Comparison of ENCODE assay signal across 1 cellular context in the genomic region with DNA sequence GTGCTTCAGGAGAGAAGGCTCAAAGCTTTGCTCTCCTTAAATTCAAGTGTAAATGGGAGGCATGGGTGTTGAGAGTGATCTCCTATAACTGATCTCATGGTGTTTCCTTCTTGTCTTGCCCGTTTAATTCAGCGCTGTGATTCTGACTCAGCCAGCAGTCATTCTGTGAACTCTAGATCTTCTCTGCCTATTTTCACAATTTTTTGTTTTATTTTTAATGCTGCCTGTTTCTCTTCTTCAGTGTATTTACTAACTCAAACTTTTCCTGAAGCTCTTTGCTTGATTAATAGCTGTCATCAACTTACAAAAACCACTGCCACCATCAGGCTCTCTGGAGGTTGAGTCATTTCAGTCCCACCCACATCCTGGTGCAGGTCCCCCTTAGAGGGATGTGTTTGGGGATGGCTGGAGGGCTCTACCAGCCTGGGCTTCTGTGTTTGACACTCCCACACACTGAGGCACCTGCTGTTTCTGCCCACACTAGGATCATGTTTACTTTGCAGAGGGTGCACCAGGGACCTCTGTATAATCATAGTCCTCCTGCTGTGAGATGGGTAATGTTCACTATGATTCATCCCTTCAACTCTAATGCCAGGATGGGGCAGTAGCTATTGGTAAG.
TF ChIP-seq lines count a peak whose summit lies in the region.

No MANE protein-coding gene starts in this region.

TF ChIP-seq in HEK293, 187 proteins besides CTCF, POLR2A, EP300 and RAD21 (continued from another document and continues in another):
- TF ChIP-seq, protein P1, sequence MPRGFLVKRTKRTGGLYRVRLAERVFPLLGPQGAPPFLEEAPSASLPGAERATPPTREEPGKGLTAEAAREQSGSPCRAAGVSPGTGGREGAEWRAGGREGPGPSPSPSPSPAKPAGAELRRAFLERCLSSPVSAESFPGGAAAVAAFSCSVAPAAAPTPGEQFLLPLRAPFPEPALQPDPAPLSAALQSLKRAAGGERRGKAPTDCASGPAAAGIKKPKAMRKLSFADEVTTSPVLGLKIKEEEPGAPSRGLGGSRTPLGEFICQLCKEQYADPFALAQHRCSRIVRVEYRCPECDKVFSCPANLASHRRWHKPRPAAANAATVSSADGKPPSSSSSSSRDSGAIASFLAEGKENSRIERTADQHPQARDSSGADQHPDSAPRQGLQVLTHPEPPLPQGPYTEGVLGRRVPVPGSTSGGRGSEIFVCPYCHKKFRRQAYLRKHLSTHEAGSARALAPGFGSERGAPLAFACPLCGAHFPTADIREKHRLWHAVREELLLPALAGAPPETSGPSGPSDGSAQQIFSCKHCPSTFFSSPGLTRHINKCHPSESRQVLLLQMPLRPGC (tag by site-specific recombination; IDR thresholded peaks at IDR 0.05): peak; percentile 78
- TF ChIP-seq ZNF843 (tag by site-specific recombination; IDR thresholded peaks at IDR 0.05) (peak; percentile 70), EGR2 (tag by site-specific recombination; IDR thresholded peaks at IDR 0.05; ENCODE audit: low read depth) (peak; percentile 97), ZNF785 (tag by site-specific recombination; IDR thresholded peaks at IDR 0.05) (no peak), ZEB2 (tag by site-specific recombination; IDR thresholded peaks at IDR 0.05) (peak; percentile 76), ZNF19 (tag by site-specific recombination; IDR thresholded peaks at IDR 0.05; ENCODE audit: low read depth) (no peak), ZNF121 (tag by site-specific recombination; IDR thresholded peaks at IDR 0.05) (no peak), ZNF175 (tag by site-specific recombination; IDR thresholded peaks at IDR 0.05) (no peak), KLF7 (tag by site-specific recombination; IDR thresholded peaks at IDR 0.05; ENCODE audit: borderline replicate concordance) (no peak), ZNF184 (tag by site-specific recombination; IDR thresholded peaks at IDR 0.05) (peak; percentile 62; the same call in 1 of the 2 replicates), ZNF670 (tag by site-specific recombination; IDR thresholded peaks at IDR 0.05; ENCODE audit: low read depth) (no peak), ZNF610 (tag by site-specific recombination; IDR thresholded peaks at IDR 0.05; ENCODE audit: borderline replicate concordance) (no peak), ZNF16 (tag by site-specific recombination; IDR thresholded peaks at IDR 0.05; ENCODE audit: low read depth) (no peak), ZFHX2 (tag by site-specific recombination; conservative IDR thresholded peaks at IDR 0.05) (peak; percentile 98), KLF10 (tag by site-specific recombination; IDR thresholded peaks at IDR 0.05) (peak; percentile 89), ZNF37A (tag by site-specific recombination; IDR thresholded peaks at IDR 0.05) (no peak), TRIM28 (IDR thresholded peaks at IDR 0.05; ENCODE audit: borderline replicate concordance, low read length) (0 out of 2 replicates have a peak, but pooled peaks have one; percentile 33), ZXDB (tag by site-specific recombination; IDR thresholded peaks at IDR 0.05) (peak; percentile 64), ZNF274 (IDR thresholded peaks at IDR 0.05; ENCODE audit: low read length) (no peak), ZNF274 (tag by site-specific recombination; IDR thresholded peaks at IDR 0.05; ENCODE audit: borderline replicate concordance) (no peak), ZNF174 (tag by site-specific recombination; IDR thresholded peaks at IDR 0.05) (no peak), ZNF791 (tag by site-specific recombination; IDR thresholded peaks at IDR 0.05) (no peak), ZNF133 (tag by site-specific recombination; IDR thresholded peaks at IDR 0.05) (no peak), ZNF621 (tag by site-specific recombination; IDR thresholded peaks at IDR 0.05) (no peak), REPIN1 (tag by site-specific recombination; IDR thresholded peaks at IDR 0.05; ENCODE audit: low read depth) (no peak), ZNF514 (tag by site-specific recombination; IDR thresholded peaks at IDR 0.05) (no peak), ZNF140 (tag by site-specific recombination; IDR thresholded peaks at IDR 0.05) (no peak), ZNF202 (tag by site-specific recombination; IDR thresholded peaks at IDR 0.05; ENCODE audit: borderline replicate concordance) (no peak), HOXD13 (CRISPR knock-in tag; IDR thresholded peaks at IDR 0.05; ENCODE audit: borderline replicate concordance) (0 out of 2 replicates have a peak, but pooled peaks have one; percentile 22), ZNF529 (tag by site-specific recombination; IDR thresholded peaks at IDR 0.05; ENCODE audit: insufficient replicate concordance) (peak; percentile 45), ZSCAN30 (tag by site-specific recombination; IDR thresholded peaks at IDR 0.05) (peak; percentile 56; the same call in 1 of the 2 replicates), RBAK (tag by site-specific recombination; IDR thresholded peaks at IDR 0.05) (no peak), ZNF221 (tag by site-specific recombination; IDR thresholded peaks at IDR 0.05; ENCODE audit: borderline replicate concordance) (no peak), ZNF404 (tag by site-specific recombination; IDR thresholded peaks at IDR 0.05) (no peak), MYNN (tag by site-specific recombination; IDR thresholded peaks at IDR 0.05; ENCODE audit: borderline replicate concordance) (no peak), ZNF510 (tag by site-specific recombination; IDR thresholded peaks at IDR 0.05; ENCODE audit: insufficient replicate concordance) (no peak), ZNF707 (tag by site-specific recombination; IDR thresholded peaks at IDR 0.05) (no peak)
- TF ChIP-seq, protein P2, sequence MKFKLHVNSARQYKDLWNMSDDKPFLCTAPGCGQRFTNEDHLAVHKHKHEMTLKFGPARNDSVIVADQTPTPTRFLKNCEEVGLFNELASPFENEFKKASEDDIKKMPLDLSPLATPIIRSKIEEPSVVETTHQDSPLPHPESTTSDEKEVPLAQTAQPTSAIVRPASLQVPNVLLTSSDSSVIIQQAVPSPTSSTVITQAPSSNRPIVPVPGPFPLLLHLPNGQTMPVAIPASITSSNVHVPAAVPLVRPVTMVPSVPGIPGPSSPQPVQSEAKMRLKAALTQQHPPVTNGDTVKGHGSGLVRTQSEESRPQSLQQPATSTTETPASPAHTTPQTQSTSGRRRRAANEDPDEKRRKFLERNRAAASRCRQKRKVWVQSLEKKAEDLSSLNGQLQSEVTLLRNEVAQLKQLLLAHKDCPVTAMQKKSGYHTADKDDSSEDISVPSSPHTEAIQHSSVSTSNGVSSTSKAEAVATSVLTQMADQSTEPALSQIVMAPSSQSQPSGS (tag by site-specific recombination; IDR thresholded peaks at IDR 0.05; ENCODE audit: low read depth): no peak
- TF ChIP-seq, protein P3, sequence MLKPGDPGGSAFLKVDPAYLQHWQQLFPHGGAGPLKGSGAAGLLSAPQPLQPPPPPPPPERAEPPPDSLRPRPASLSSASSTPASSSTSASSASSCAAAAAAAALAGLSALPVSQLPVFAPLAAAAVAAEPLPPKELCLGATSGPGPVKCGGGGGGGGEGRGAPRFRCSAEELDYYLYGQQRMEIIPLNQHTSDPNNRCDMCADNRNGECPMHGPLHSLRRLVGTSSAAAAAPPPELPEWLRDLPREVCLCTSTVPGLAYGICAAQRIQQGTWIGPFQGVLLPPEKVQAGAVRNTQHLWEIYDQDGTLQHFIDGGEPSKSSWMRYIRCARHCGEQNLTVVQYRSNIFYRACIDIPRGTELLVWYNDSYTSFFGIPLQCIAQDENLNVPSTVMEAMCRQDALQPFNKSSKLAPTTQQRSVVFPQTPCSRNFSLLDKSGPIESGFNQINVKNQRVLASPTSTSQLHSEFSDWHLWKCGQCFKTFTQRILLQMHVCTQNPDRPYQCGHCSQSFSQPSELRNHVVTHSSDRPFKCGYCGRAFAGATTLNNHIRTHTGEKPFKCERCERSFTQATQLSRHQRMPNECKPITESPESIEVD (tag by site-specific recombination; IDR thresholded peaks at IDR 0.05): peak; percentile 97
- TF ChIP-seq, protein P4, sequence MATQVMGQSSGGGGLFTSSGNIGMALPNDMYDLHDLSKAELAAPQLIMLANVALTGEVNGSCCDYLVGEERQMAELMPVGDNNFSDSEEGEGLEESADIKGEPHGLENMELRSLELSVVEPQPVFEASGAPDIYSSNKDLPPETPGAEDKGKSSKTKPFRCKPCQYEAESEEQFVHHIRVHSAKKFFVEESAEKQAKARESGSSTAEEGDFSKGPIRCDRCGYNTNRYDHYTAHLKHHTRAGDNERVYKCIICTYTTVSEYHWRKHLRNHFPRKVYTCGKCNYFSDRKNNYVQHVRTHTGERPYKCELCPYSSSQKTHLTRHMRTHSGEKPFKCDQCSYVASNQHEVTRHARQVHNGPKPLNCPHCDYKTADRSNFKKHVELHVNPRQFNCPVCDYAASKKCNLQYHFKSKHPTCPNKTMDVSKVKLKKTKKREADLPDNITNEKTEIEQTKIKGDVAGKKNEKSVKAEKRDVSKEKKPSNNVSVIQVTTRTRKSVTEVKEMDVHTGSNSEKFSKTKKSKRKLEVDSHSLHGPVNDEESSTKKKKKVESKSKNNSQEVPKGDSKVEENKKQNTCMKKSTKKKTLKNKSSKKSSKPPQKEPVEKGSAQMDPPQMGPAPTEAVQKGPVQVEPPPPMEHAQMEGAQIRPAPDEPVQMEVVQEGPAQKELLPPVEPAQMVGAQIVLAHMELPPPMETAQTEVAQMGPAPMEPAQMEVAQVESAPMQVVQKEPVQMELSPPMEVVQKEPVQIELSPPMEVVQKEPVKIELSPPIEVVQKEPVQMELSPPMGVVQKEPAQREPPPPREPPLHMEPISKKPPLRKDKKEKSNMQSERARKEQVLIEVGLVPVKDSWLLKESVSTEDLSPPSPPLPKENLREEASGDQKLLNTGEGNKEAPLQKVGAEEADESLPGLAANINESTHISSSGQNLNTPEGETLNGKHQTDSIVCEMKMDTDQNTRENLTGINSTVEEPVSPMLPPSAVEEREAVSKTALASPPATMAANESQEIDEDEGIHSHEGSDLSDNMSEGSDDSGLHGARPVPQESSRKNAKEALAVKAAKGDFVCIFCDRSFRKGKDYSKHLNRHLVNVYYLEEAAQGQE (tag by site-specific recombination; IDR thresholded peaks at IDR 0.05): no peak
- TF ChIP-seq, protein P5, sequence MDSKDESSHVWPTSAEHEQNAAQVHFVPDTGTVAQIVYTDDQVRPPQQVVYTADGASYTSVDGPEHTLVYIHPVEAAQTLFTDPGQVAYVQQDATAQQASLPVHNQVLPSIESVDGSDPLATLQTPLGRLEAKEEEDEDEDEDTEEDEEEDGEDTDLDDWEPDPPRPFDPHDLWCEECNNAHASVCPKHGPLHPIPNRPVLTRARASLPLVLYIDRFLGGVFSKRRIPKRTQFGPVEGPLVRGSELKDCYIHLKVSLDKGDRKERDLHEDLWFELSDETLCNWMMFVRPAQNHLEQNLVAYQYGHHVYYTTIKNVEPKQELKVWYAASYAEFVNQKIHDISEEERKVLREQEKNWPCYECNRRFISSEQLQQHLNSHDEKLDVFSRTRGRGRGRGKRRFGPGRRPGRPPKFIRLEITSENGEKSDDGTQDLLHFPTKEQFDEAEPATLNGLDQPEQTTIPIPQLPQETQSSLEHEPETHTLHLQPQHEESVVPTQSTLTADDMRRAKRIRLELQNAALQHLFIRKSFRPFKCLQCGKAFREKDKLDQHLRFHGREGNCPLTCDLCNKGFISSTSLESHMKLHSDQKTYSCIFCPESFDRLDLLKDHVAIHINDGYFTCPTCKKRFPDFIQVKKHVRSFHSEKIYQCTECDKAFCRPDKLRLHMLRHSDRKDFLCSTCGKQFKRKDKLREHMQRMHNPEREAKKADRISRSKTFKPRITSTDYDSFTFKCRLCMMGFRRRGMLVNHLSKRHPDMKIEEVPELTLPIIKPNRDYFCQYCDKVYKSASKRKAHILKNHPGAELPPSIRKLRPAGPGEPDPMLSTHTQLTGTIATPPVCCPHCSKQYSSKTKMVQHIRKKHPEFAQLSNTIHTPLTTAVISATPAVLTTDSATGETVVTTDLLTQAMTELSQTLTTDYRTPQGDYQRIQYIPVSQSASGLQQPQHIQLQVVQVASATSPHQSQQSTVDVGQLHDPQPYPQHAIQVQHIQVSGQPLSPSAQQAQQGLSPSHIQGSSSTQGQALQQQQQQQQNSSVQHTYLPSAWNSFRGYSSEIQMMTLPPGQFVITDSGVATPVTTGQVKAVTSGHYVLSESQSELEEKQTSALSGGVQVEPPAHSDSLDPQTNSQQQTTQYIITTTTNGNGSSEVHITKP (tag by site-specific recombination; IDR thresholded peaks at IDR 0.05): peak; percentile 73
- TF ChIP-seq, protein P6, sequence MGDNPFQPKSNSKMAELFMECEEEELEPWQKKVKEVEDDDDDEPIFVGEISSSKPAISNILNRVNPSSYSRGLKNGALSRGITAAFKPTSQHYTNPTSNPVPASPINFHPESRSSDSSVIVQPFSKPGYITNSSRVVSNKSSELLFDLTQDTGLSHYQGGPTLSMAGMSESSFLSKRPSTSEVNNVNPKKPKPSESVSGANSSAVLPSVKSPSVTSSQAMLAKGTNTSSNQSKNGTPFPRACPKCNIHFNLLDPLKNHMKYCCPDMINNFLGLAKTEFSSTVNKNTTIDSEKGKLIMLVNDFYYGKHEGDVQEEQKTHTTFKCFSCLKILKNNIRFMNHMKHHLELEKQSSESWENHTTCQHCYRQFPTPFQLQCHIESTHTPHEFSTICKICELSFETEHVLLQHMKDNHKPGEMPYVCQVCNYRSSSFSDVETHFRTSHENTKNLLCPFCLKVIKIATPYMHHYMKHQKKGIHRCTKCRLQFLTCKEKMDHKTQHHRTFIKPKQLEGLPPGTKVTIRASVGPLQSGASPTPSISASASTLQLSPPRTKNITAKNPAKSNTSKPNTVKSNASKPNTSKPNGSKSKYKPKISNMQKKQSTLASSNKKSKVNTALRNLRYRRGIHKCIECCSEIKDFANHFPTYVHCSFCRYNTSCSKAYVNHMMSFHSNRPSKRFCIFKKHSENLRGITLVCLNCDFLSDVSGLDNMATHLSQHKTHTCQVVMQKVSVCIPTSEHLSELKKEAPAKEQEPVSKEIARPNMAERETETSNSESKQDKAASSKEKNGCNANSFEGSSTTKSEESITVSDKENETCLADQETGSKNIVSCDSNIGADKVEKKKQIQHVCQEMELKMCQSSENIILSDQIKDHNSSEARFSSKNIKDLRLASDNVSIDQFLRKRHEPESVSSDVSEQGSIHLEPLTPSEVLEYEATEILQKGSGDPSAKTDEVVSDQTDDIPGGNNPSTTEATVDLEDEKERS (tag by site-specific recombination; IDR thresholded peaks at IDR 0.05): no peak
- TF ChIP-seq, protein P7, sequence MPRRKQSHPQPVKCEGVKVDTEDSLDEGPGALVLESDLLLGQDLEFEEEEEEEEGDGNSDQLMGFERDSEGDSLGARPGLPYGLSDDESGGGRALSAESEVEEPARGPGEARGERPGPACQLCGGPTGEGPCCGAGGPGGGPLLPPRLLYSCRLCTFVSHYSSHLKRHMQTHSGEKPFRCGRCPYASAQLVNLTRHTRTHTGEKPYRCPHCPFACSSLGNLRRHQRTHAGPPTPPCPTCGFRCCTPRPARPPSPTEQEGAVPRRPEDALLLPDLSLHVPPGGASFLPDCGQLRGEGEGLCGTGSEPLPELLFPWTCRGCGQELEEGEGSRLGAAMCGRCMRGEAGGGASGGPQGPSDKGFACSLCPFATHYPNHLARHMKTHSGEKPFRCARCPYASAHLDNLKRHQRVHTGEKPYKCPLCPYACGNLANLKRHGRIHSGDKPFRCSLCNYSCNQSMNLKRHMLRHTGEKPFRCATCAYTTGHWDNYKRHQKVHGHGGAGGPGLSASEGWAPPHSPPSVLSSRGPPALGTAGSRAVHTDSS (tag by site-specific recombination; IDR thresholded peaks at IDR 0.05): no peak
- TF ChIP-seq, protein P8, sequence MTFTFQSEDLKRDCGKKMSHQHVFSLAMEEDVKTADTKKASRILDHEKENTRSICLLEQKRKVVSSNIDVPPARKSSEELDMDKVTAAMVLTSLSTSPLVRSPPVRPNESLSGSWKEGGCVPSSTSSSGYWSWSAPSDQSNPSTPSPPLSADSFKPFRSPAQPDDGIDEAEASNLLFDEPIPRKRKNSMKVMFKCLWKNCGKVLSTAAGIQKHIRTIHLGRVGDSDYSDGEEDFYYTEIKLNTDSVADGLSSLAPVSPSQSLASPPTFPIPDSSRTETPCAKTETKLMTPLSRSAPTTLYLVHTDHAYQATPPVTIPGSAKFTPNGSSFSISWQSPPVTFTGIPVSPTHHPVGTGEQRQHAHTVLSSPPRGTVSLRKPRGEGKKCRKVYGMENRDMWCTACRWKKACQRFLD (tag by site-specific recombination; IDR thresholded peaks at IDR 0.05): no peak
